1 cellular context compared by ENCODE assay signal in the genomic region with DNA sequence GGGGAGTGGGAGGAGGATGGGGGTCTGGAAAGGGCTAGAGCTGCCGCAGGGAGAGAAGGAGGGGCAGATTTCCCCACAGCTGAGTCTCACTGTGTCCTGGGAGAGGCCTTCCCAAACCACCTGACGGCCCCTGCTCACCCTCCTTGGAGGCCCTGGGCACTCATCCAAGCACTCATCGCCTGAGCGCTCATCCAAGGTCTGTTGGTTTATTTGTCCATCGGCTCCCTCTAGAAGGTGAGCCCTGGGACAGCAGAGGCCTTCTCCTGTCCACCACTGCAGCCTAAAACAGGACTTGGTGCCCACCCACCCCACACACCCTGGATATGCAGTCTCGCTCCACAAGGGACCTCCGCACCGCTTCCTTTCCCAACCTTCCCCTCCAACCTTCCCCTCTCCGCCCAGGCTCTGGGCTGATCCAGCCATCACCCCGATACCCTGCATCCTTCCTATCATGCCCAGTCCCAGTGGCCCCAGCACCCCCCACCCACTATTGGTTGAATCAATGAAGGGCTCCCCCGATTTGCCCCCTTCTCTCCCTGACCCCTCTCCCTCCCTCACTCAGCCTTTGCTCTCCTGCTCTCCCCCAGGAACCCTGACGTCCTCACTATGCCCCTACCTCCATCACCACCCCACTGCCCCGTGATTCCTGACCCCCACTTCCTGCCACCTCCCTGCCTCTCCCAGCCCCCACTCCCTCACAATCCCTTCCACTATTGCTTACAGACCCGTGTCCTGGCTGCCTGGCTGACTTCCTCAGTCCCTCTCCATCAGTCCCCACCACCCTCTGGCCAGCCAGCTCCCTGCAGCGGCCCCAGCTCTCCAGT.
TF ChIP-seq lines count a peak whose summit lies in the region.

No MANE protein-coding gene starts in this region.

TF ChIP-seq in K562, 482 proteins besides CTCF, POLR2A, EP300 and RAD21 (continued from another document and continues in another):
- TF ChIP-seq POLR2G (IDR thresholded peaks at IDR 0.05; ENCODE audit: low read depth, low read length) = peak; percentile 34
- TF ChIP-seq STAT5B (CRISPR knock-in tag; IDR thresholded peaks at IDR 0.05) = no peak
- 0 out of 2 replicates have a peak, but pooled peaks have one; percentile 3 for TF ChIP-seq SPI1 (IDR thresholded peaks at IDR 0.05; ENCODE audit: borderline replicate concordance, low read depth, low read length)
- TF ChIP-seq, protein P1, sequence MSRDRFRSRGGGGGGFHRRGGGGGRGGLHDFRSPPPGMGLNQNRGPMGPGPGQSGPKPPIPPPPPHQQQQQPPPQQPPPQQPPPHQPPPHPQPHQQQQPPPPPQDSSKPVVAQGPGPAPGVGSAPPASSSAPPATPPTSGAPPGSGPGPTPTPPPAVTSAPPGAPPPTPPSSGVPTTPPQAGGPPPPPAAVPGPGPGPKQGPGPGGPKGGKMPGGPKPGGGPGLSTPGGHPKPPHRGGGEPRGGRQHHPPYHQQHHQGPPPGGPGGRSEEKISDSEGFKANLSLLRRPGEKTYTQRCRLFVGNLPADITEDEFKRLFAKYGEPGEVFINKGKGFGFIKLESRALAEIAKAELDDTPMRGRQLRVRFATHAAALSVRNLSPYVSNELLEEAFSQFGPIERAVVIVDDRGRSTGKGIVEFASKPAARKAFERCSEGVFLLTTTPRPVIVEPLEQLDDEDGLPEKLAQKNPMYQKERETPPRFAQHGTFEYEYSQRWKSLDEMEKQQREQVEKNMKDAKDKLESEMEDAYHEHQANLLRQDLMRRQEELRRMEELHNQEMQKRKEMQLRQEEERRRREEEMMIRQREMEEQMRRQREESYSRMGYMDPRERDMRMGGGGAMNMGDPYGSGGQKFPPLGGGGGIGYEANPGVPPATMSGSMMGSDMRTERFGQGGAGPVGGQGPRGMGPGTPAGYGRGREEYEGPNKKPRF (IDR thresholded peaks at IDR 0.05; ENCODE audit: low read depth, low read length) = no peak
- TF ChIP-seq CREB1 (IDR thresholded peaks at IDR 0.05) = no peak
- TF ChIP-seq CREB1 (CRISPR knock-in tag; IDR thresholded peaks at IDR 0.05) = no peak
- TF ChIP-seq, protein P2, sequence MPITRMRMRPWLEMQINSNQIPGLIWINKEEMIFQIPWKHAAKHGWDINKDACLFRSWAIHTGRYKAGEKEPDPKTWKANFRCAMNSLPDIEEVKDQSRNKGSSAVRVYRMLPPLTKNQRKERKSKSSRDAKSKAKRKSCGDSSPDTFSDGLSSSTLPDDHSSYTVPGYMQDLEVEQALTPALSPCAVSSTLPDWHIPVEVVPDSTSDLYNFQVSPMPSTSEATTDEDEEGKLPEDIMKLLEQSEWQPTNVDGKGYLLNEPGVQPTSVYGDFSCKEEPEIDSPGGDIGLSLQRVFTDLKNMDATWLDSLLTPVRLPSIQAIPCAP (CRISPR knock-in tag; IDR thresholded peaks at IDR 0.05; ENCODE audit: borderline replicate concordance) = no peak
- TF ChIP-seq CEBPG (CRISPR knock-in tag; IDR thresholded peaks at IDR 0.05) = no peak
- no peak for TF ChIP-seq CEBPG (tag; conservative IDR thresholded peaks at IDR 0.05 in 1 of 2, IDR thresholded peaks at IDR 0.05 in 1 of 2)
- TF ChIP-seq RFX7 (CRISPR knock-in tag; IDR thresholded peaks at IDR 0.05) = no peak
- no peak for TF ChIP-seq MEIS2 (IDR thresholded peaks at IDR 0.05; ENCODE audit: partially characterized antibody)
- TF ChIP-seq SNIP1 (IDR thresholded peaks at IDR 0.05; ENCODE audit: low read depth) = no peak
- TF ChIP-seq KDM2B (CRISPR knock-in tag; IDR thresholded peaks at IDR 0.05) = no peak
- TF ChIP-seq ZNF347 (CRISPR knock-in tag; IDR thresholded peaks at IDR 0.05; ENCODE audit: low read depth) = no peak
- 0 out of 4 replicates have a peak, but pooled peaks of 1 of the 2 experiments have one; percentile 12 for TF ChIP-seq NRF1 (conservative IDR thresholded peaks at IDR 0.05 in 1 of 2, IDR thresholded peaks at IDR 0.05 in 1 of 2)
- no peak for TF ChIP-seq FOXK1 (CRISPR knock-in tag; IDR thresholded peaks at IDR 0.05; ENCODE audit: borderline replicate concordance)
- no peak for TF ChIP-seq HLTF (IDR thresholded peaks at IDR 0.05)
- peak; percentile 23 for TF ChIP-seq ZFP36 (IDR thresholded peaks at IDR 0.05; ENCODE audit: low read depth, low read length, partially characterized antibody)
- TF ChIP-seq ZC3H8 (IDR thresholded peaks at IDR 0.05) = no peak
- TF ChIP-seq ZNF24 (IDR thresholded peaks at IDR 0.05) = no peak
- TF ChIP-seq SMC3 (conservative IDR thresholded peaks at IDR 0.05; ENCODE audit: insufficient read depth, low read depth, low read length) = no peak
- TF ChIP-seq, protein P3, sequence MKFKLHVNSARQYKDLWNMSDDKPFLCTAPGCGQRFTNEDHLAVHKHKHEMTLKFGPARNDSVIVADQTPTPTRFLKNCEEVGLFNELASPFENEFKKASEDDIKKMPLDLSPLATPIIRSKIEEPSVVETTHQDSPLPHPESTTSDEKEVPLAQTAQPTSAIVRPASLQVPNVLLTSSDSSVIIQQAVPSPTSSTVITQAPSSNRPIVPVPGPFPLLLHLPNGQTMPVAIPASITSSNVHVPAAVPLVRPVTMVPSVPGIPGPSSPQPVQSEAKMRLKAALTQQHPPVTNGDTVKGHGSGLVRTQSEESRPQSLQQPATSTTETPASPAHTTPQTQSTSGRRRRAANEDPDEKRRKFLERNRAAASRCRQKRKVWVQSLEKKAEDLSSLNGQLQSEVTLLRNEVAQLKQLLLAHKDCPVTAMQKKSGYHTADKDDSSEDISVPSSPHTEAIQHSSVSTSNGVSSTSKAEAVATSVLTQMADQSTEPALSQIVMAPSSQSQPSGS (CRISPR knock-in tag; IDR thresholded peaks at IDR 0.05) = no peak
- TF ChIP-seq, protein P4, sequence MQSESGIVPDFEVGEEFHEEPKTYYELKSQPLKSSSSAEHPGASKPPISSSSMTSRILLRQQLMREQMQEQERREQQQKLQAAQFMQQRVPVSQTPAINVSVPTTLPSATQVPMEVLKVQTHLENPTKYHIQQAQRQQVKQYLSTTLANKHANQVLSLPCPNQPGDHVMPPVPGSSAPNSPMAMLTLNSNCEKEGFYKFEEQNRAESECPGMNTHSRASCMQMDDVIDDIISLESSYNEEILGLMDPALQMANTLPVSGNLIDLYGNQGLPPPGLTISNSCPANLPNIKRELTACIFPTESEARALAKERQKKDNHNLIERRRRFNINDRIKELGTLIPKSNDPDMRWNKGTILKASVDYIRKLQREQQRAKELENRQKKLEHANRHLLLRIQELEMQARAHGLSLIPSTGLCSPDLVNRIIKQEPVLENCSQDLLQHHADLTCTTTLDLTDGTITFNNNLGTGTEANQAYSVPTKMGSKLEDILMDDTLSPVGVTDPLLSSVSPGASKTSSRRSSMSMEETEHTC (IDR thresholded peaks at IDR 0.05) = no peak
- no peak for TF ChIP-seq U2AF1 (optimal IDR thresholded peaks at IDR 0.05; ENCODE audit: low read depth, low read length)
- TF ChIP-seq ZFX (CRISPR knock-in tag; IDR thresholded peaks at IDR 0.05) = peak; percentile 13; the same call in 1 of the 2 replicates
- TF ChIP-seq, protein P5, sequence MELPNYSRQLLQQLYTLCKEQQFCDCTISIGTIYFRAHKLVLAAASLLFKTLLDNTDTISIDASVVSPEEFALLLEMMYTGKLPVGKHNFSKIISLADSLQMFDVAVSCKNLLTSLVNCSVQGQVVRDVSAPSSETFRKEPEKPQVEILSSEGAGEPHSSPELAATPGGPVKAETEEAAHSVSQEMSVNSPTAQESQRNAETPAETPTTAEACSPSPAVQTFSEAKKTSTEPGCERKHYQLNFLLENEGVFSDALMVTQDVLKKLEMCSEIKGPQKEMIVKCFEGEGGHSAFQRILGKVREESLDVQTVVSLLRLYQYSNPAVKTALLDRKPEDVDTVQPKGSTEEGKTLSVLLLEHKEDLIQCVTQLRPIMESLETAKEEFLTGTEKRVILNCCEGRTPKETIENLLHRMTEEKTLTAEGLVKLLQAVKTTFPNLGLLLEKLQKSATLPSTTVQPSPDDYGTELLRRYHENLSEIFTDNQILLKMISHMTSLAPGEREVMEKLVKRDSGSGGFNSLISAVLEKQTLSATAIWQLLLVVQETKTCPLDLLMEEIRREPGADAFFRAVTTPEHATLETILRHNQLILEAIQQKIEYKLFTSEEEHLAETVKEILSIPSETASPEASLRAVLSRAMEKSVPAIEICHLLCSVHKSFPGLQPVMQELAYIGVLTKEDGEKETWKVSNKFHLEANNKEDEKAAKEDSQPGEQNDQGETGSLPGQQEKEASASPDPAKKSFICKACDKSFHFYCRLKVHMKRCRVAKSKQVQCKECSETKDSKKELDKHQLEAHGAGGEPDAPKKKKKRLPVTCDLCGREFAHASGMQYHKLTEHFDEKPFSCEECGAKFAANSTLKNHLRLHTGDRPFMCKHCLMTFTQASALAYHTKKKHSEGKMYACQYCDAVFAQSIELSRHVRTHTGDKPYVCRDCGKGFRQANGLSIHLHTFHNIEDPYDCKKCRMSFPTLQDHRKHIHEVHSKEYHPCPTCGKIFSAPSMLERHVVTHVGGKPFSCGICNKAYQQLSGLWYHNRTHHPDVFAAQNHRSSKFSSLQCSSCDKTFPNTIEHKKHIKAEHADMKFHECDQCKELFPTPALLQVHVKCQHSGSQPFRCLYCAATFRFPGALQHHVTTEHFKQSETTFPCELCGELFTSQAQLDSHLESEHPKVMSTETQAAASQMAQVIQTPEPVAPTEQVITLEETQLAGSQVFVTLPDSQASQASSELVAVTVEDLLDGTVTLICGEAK (IDR thresholded peaks at IDR 0.05) = no peak; the same call in 1 of the 2 replicates
- TF ChIP-seq, protein P5 (CRISPR knock-in tag; IDR thresholded peaks at IDR 0.05) = no peak
- no peak for TF ChIP-seq EGR1 (conservative IDR thresholded peaks at IDR 0.05)
- TF ChIP-seq MTA3 (IDR thresholded peaks at IDR 0.05; ENCODE audit: borderline replicate concordance) = no peak
